In genomic region chr5:157761690-157762611, GRCh38 we compare ENCODE assay signal across 8 cellular contexts. TPM values are rescaled to one million over a fixed set of nuclear protein-coding genes. Genes with fewer than 3 reads are reported as not detected.
DNase-seq lines count a peak whose midpoint lies in the region; ATAC-seq and TF ChIP-seq lines count a peak whose summit lies in the region.

No MANE protein-coding gene starts in this region.

- H3K27ac ChIP-seq in left ventricle myocardium inferior (replicated peaks): no peak overlapping the region

- intact Hi-C loops in activated T-helper 1 cell treated with anti-CD3 and anti-CD28 coated beads, Interleukin-12 subunit alpha, Interleukin-12 subunit beta, Interleukin-2, Interleukin-4 antibody, amounts not matched to agents 30 ng/mL and 10 ng/mL and 1 ng/mL, durations not matched to agents 14 hours and 24 hours and 36 hours (cut with micrococcal nuclease): loop anchor here (1.0 to 5.0 kb wide), 6 partner anchors 55 to 1371 kb away; no protein-coding TSS in a partner anchor
- intact Hi-C loops in left ventricle myocardium inferior (cut with micrococcal nuclease): no loop called here

- H3K27me3 ChIP-seq in left ventricle myocardium inferior (ENCODE audit: low read depth): no peaks in the 10 kb centered on the region

- peaks cover 8% of the 10 kb centered on the region for H3K4me1 Mint-ChIP-seq in activated T-helper 1 cell treated with anti-CD3 and anti-CD28 coated beads, Interleukin-12 subunit alpha, Interleukin-12 subunit beta, Interleukin-2, Interleukin-4 antibody, amounts not matched to agents 30 ng/mL and 10 ng/mL and 1 ng/mL, durations not matched to agents 14 hours and 24 hours and 36 hours (ENCODE audit: low read depth)

- H3K4me3 ChIP-seq in left ventricle myocardium inferior: no peak overlapping the region

- H3K36me3 ChIP-seq in left ventricle myocardium inferior: no peaks in the 10 kb centered on the region

- peaks cover 2% of the 10 kb centered on the region for H3K27me3 Mint-ChIP-seq in activated T-helper 1 cell treated with anti-CD3 and anti-CD28 coated beads, Interleukin-12 subunit alpha, Interleukin-12 subunit beta, Interleukin-2, Interleukin-4 antibody, amounts not matched to agents 30 ng/mL and 10 ng/mL and 1 ng/mL, durations not matched to agents 14 hours and 24 hours and 36 hours (ENCODE audit: insufficient read depth)

- H3K27ac Mint-ChIP-seq in activated T-helper 1 cell treated with anti-CD3 and anti-CD28 coated beads, Interleukin-12 subunit alpha, Interleukin-12 subunit beta, Interleukin-2, Interleukin-4 antibody, amounts not matched to agents 30 ng/mL and 10 ng/mL and 1 ng/mL, durations not matched to agents 14 hours and 24 hours and 36 hours: no peak overlapping the region

- no peaks in the 10 kb centered on the region for H3K9me3 Mint-ChIP-seq in activated T-helper 1 cell treated with anti-CD3 and anti-CD28 coated beads, Interleukin-12 subunit alpha, Interleukin-12 subunit beta, Interleukin-2, Interleukin-4 antibody, amounts not matched to agents 30 ng/mL and 10 ng/mL and 1 ng/mL, durations not matched to agents 14 hours and 24 hours and 36 hours

- no peaks in the 10 kb centered on the region for H3K4me1 ChIP-seq in left ventricle myocardium inferior

- peak; percentile 58 for DNase-seq in COR-L47 (lab: John Stamatoyannopoulos, UW)
- peak; percentile 22 to 79 for DNase-seq in NCI-H446 (lab: John Stamatoyannopoulos, UW)
- peak; percentile 11 for DNase-seq in activated T-helper 1 cell treated with anti-CD3 and anti-CD28 coated beads, Interleukin-12 subunit alpha, Interleukin-12 subunit beta, Interleukin-2, Interleukin-4 antibody, amounts not matched to agents 30 ng/mL and 10 ng/mL and 1 ng/mL, durations not matched to agents 14 hours and 24 hours and 36 hours (ENCODE audit: low spot score)
- no peak for DNase-seq in left ventricle myocardium inferior
- DNase-seq in putamen (ENCODE audit: low spot score): peak; percentile 41
- no peak for DNase-seq in T-helper 9 cell

- peak; percentile 85 for TF ChIP-seq CTCF in left ventricle myocardium inferior (IDR thresholded peaks at IDR 0.05; ENCODE audit: borderline replicate concordance)

- H3K9me3 ChIP-seq in left ventricle myocardium inferior (replicated peaks): no peaks in the 10 kb centered on the region

- peak; percentile 45 for ATAC-seq in GM18861 (IDR thresholded peaks at IDR 0.05; ENCODE audit: unreplicated experiment)
- peak; percentile 75 for ATAC-seq in HG03135 (IDR thresholded peaks at IDR 0.05; ENCODE audit: unreplicated experiment)

- H3K4me3 Mint-ChIP-seq in activated T-helper 1 cell treated with anti-CD3 and anti-CD28 coated beads, Interleukin-12 subunit alpha, Interleukin-12 subunit beta, Interleukin-2, Interleukin-4 antibody, amounts not matched to agents 30 ng/mL and 10 ng/mL and 1 ng/mL, durations not matched to agents 14 hours and 24 hours and 36 hours: no peak overlapping the region

- H3K36me3 Mint-ChIP-seq in activated T-helper 1 cell treated with anti-CD3 and anti-CD28 coated beads, Interleukin-12 subunit alpha, Interleukin-12 subunit beta, Interleukin-2, Interleukin-4 antibody, amounts not matched to agents 30 ng/mL and 10 ng/mL and 1 ng/mL, durations not matched to agents 14 hours and 24 hours and 36 hours (ENCODE audit: low read depth): peaks cover 3% of the 10 kb centered on the region

RNA-seq across cellular contexts. Expression of gene LSM11, which starts 18.4 kb away (rescaled TPM):
- total RNA-seq in activated T-helper 1 cell treated with anti-CD3 and anti-CD28 coated beads, Interleukin-12 subunit alpha, Interleukin-12 subunit beta, Interleukin-2, Interleukin-4 antibody, amounts not matched to agents 30 ng/mL and 10 ng/mL and 1 ng/mL, durations not matched to agents 14 hours and 24 hours and 36 hours: 8.8 and 9.0 TPM in 2 replicates
- total RNA-seq in left ventricle myocardium inferior: 1.3 TPM

RNA-seq across cellular contexts. Expression of gene THG1L, which starts 30.7 kb away (rescaled TPM):
- total RNA-seq in activated T-helper 1 cell treated with anti-CD3 and anti-CD28 coated beads, Interleukin-12 subunit alpha, Interleukin-12 subunit beta, Interleukin-2, Interleukin-4 antibody, amounts not matched to agents 30 ng/mL and 10 ng/mL and 1 ng/mL, durations not matched to agents 14 hours and 24 hours and 36 hours: 26.8 and 30.1 TPM in 2 replicates
- total RNA-seq in left ventricle myocardium inferior: 6.6 TPM

Comparison
In these comparisons a context has a peak if more than half of its experiments do, and no peak if none do; other contexts are left out.
1. DNase-seq: peak in COR-L47 (single experiment), NCI-H446 (2 of 2), activated T-helper 1 cell treated with anti-CD3 and anti-CD28 coated beads, Interleukin-12 subunit alpha, Interleukin-12 subunit beta, Interleukin-2, Interleukin-4 antibody, amounts not matched to agents 30 ng/mL and 10 ng/mL and 1 ng/mL, durations not matched to agents 14 hours and 24 hours and 36 hours (single experiment) and putamen (single experiment); none in left ventricle myocardium inferior (single experiment) and T-helper 9 cell (single experiment).